ENCODE assay signal across 12 cellular contexts in the genomic region with DNA sequence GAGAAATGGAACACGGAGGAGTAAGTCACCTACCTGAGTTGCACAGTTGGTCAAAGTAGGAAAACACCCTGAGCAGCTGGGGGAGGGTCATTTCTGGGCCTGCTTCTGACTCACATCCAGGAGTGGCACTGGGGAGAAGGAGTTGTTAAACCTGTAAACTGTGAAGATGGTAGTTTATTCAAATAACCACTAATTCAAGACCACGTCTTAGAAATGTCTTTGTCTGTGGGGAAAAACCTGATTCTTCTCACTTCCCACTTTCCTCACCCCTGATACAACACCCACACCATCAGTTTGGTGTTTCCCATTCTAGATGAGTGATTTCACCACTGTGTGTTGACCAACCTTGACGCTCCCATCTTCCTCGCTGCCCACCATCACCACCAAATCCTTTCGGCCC.
A peak's percentile ranks its signal among the peaks of the same experiment; 100 is the strongest.
DNase-seq lines count a peak whose midpoint lies in the region; ATAC-seq and TF ChIP-seq lines count a peak whose summit lies in the region.
"Had no signal": no experiment of that assay in that cellular context is flagged by ENCODE, and none has a peak within 500 bp of the region (broad histone marks: within the 10 kb centered on the region; RNA-seq: fewer than 3 reads in every experiment).

No MANE protein-coding gene starts in this region.

- H3K4me1 ChIP-seq in RWPE2 (ENCODE audit: insufficient read depth, poor library complexity, severe bottlenecking), result no peaks in the 10 kb centered on the region
- H3K4me1 ChIP-seq: BE2C had no signal

- no peak for TF ChIP-seq CTCF in RWPE2 (IDR thresholded peaks at IDR 0.05; ENCODE audit: poor library complexity, severe bottlenecking)

- no peaks in the 10 kb centered on the region for H3K36me3 ChIP-seq in RWPE2 (ENCODE audit: low read depth)
- H3K36me3 ChIP-seq: BE2C had no signal

- DNase-seq in RWPE2 (ENCODE audit: low spot score) (no peak), NCI-H2081 treated with DMSO at 0.1 percent for 48 hours (lab: John Stamatoyannopoulos, UW) (no peak), AG08395 (ENCODE audit: low spot score) (no peak), NCI-H2029 treated with DMSO at 0.1 percent for 48 hours (lab: John Stamatoyannopoulos, UW) (no peak)
- no peak for DNase-seq in activated naive CD4-positive, alpha-beta T cell (lab: John Stamatoyannopoulos, UW)
- DNase-seq: activated CD4-positive, CD25-positive, alpha-beta regulatory T cell treated with anti-CD3 and anti-CD28 coated beads, Interleukin-2, amount 50 U/mL, for 72 hours; activated T-cell treated with anti-CD3 and anti-CD28 coated beads, Interleukin-2, amount 50 U/mL, for 48 hours; BE2C; NCI-H1105 treated with DMSO at 0.1 percent for 48 hours had no signal

- H3K27me3 ChIP-seq in RWPE2 (ENCODE audit: insufficient read depth, poor library complexity, severe bottlenecking), result no peaks in the 10 kb centered on the region
- H3K27me3 ChIP-seq: BE2C had no signal

- peak; percentile 60 for ATAC-seq in GM18511 (IDR thresholded peaks at IDR 0.05; ENCODE audit: unreplicated experiment)
- ATAC-seq in GM21423 (IDR thresholded peaks at IDR 0.05; ENCODE audit: unreplicated experiment), result peak; percentile 59
- peak; percentile 60 for ATAC-seq in HG02981 (IDR thresholded peaks at IDR 0.05; ENCODE audit: unreplicated experiment)
- peak; percentile 69 for ATAC-seq in RWPE2 (ENCODE audit: low read depth)

- H3K4me3 ChIP-seq in RWPE2 (ENCODE audit: severe bottlenecking), result no peak overlapping the region

- H3K9me3 ChIP-seq in RWPE2 (ENCODE audit: severe bottlenecking), result no peaks in the 10 kb centered on the region
- H3K9me3 ChIP-seq: BE2C had no signal

- H3K27ac ChIP-seq in RWPE2 (ENCODE audit: poor library complexity, severe bottlenecking), result no peak overlapping the region
